Comparison of ENCODE assay signal across 8 cellular contexts in genomic region chr4:148442830-148443549, GRCh38. TPM values are rescaled to one million over a fixed set of nuclear protein-coding genes. Genes with fewer than 3 reads are reported as not detected.
DNase-seq lines count a peak whose midpoint lies in the region; ATAC-seq, FAIRE-seq and TF ChIP-seq lines count a peak whose summit lies in the region.

No MANE protein-coding gene starts in this region.

- no peak overlapping the region; the same call in 1 of the 2 replicates for H3K23ac ChIP-seq in IMR-90 (ENCODE audit: low read depth, low read length)

- H2AK5ac ChIP-seq in IMR-90 (ENCODE audit: low read depth, low read length) = no peak overlapping the region

- in situ Hi-C loops in IMR-90 (cut with MboI; ENCODE audit: low sequenced_read_pairs) = no loop called here
- in situ Hi-C loops in K562 (cut with MboI) = no loop called here

- H2BK20ac ChIP-seq in IMR-90 (ENCODE audit: low read depth, low read length) = no peak overlapping the region

- no peak overlapping the region for H3K18ac ChIP-seq in IMR-90 (ENCODE audit: low read depth, low read length)

- H4K8ac ChIP-seq in IMR-90 (ENCODE audit: low read depth in 2 of 2, low read length in 2 of 2) = no peak overlapping the region

- no peaks in the 10 kb centered on the region for H3K9me3 Mint-ChIP-seq in immature natural killer cell

- H3K9me3 ChIP-seq in IMR-90 (ENCODE audit: control insufficient read depth, insufficient read depth, low read length) (no peaks in the 10 kb centered on the region), K562 (replicated peaks; ENCODE audit: control insufficient read depth, insufficient read depth, low read depth, low read length) (no peaks in the 10 kb centered on the region)

- H3K9me1 ChIP-seq in IMR-90 (ENCODE audit: insufficient read depth, low read length) = no peaks in the 10 kb centered on the region
- H3K9me1 ChIP-seq in K562 (ENCODE audit: control insufficient read depth, insufficient read depth, low read length) = no peaks in the 10 kb centered on the region

- H2AFZ ChIP-seq in IMR-90 (replicated peaks; ENCODE audit: low read length, poor library complexity) (peak overlapping the region; percentile 95), K562 (ENCODE audit: low read depth, low read length) (peak overlapping the region; percentile 96)

- TF ChIP-seq CTCF in AG09309 (IDR thresholded peaks at IDR 0.05; ENCODE audit: control insufficient read depth, insufficient read depth, low read depth, low read length, missing control alignments) (no peak), IMR-90 (conservative IDR thresholded peaks at IDR 0.05; ENCODE audit: low read depth, low read length) (no peak), K562 (IDR thresholded peaks at IDR 0.05 in 2 of 3, conservative IDR thresholded peaks at IDR 0.05 in 1 of 3; ENCODE audit: insufficient read depth in 2 of 3, low read depth in 1 of 3, low read length in 3 of 3) (no peak)

- no peak overlapping the region for H2BK15ac ChIP-seq in IMR-90 (ENCODE audit: low read depth, low read length)

- H4K5ac ChIP-seq in IMR-90 (ENCODE audit: low read depth, low read length) = no peak overlapping the region; the same call in 1 of the 2 replicates

- H3K36me3 ChIP-seq in IMR-90 (ENCODE audit: control insufficient read depth, insufficient read depth, low read length) = no peaks in the 10 kb centered on the region
- H3K36me3 ChIP-seq in K562 (ENCODE audit: control insufficient read depth, insufficient read depth, low read length) = no peaks in the 10 kb centered on the region

- H3K4me2 ChIP-seq in IMR-90 (ENCODE audit: low read depth, low read length) (peak overlapping the region; percentile 79), K562 (ENCODE audit: insufficient read depth, low read length) (peak overlapping the region; percentile 87)

- H3K27me3 Mint-ChIP-seq in immature natural killer cell (ENCODE audit: low read depth in 3 of 3) = peaks cover 13 to 21% (median 21%) of the 10 kb centered on the region in 3 donors

- H3K79me2 ChIP-seq in K562 (ENCODE audit: control insufficient read depth, insufficient read depth, low read length) = no peaks in the 10 kb centered on the region

- TF ChIP-seq RAD21 in IMR-90 (IDR thresholded peaks at IDR 0.05; ENCODE audit: low read length) (no peak), K562 (CRISPR knock-in tag; conservative IDR thresholded peaks at IDR 0.05 in 1 of 2, IDR thresholded peaks at IDR 0.05 in 1 of 2) (no peak)

- H2AK9ac ChIP-seq in IMR-90 (replicated peaks; ENCODE audit: low read depth, low read length, poor library complexity) = peak overlapping the region; percentile 46

- BruUV-seq in IMR-90 (replicated peaks; lab: Mats Ljungman, UMichigan) (no TSS peak), K562 (replicated peaks; lab: Mats Ljungman, UMichigan) (TSS peak; percentile 73)

- no peak overlapping the region for H4K91ac ChIP-seq in IMR-90 (ENCODE audit: insufficient read depth, low read depth, low read length)

- CTCF ChIA-PET in IMR-90 (lab: Yijun Ruan, JAX) = interaction anchor here (0.6 kb wide), 2 partner anchors 275 to 413 kb away, joined by 3 to 7 read pairs; no protein-coding TSS in a partner anchor
- CTCF ChIA-PET in K562 (lab: Yijun Ruan, JAX; ENCODE audit: low intra/inter-chr PET ratio) = no interaction called here

- no peak overlapping the region for H3K56ac ChIP-seq in IMR-90 (ENCODE audit: extremely low read depth, insufficient read depth, low read length)

- H3K9ac ChIP-seq in IMR-90 (ENCODE audit: low read depth, low read length) (peak overlapping the region; percentile 21; the same call in 1 of the 2 replicates), K562 (ENCODE audit: insufficient read depth in 1 of 2, low read depth in 2 of 2, low read length in 2 of 2) (peak overlapping the region; percentile 63 to 93)

- POLR2A ChIA-PET in IMR-90 (lab: Charles Lee; ENCODE audit: unreplicated experiment) = no interaction called here
- POLR2A ChIA-PET in K562 (lab: Yijun Ruan, JAX) = interaction anchor here (0.6 kb wide), 1 partner anchor 1497 kb away, joined by 3 read pairs; the partner anchor contains the start of gene TTC29

- no peak overlapping the region for H2BK5ac ChIP-seq in IMR-90 (ENCODE audit: low read depth, low read length, poor library complexity, severe bottlenecking)

- no peak for TF ChIP-seq EP300 in K562 (IDR thresholded peaks at IDR 0.05; ENCODE audit: low read length)

- ATAC-seq in GM18909 (IDR thresholded peaks at IDR 0.05; ENCODE audit: poor library complexity, unreplicated experiment) (peak; percentile 20), IMR-90 (ENCODE audit: low read depth) (no peak), K562 (peak; percentile 9), GM18868 (IDR thresholded peaks at IDR 0.05; ENCODE audit: unreplicated experiment) (no peak)

- TF ChIP-seq POLR2A in IMR-90 (IDR thresholded peaks at IDR 0.05; ENCODE audit: low read depth, low read length) (no peak), K562 (conservative IDR thresholded peaks at IDR 0.05) (no peak)

- peak overlapping the region; percentile 86 to 97 (median 92) for H3K27ac Mint-ChIP-seq in immature natural killer cell

- no peak for DNase-seq in AG09309 (ENCODE audit: low read depth)
- DNase-seq in IMR-90 = no peak
- no peak for DNase-seq in K562 (ENCODE audit: extremely low read depth in 1 of 4, low spot score in 3 of 4)
- DNase-seq in immature natural killer cell = no peak
- peak; percentile 13 for DNase-seq in stimulated activated naive CD4-positive, alpha-beta T cell treated with Interleukin-2 at 50 U/mL for 16 hours (lab: John Stamatoyannopoulos, UW)
- DNase-seq in NCI-H748 (lab: John Stamatoyannopoulos, UW; ENCODE audit: unreplicated experiment) = no peak

- dilution Hi-C loops in IMR-90 (cut with HindIII; ENCODE audit: low sequenced_read_pairs, unreplicated experiment) = no loop called here

- H3K4ac ChIP-seq in IMR-90 (ENCODE audit: low read depth, low read length) = peak overlapping the region; percentile 80

- H3K27me3 ChIP-seq in IMR-90 (ENCODE audit: control insufficient read depth, insufficient read depth, low read length) = peaks cover 38% of the 10 kb centered on the region
- peaks cover 0 to 8% of the 10 kb centered on the region in 2 experiments; a peak in 1 of 5 replicates for H3K27me3 ChIP-seq in K562 (ENCODE audit: control insufficient read depth in 2 of 2, insufficient read depth in 2 of 2, low read length in 2 of 2)

- H3K79me1 ChIP-seq in IMR-90 (ENCODE audit: low read depth in 1 of 2, low read length in 2 of 2) = no peaks in the 10 kb centered on the region

- no peak for FAIRE-seq in K562 (lab: Jason Lieb, UNC)

- H3K14ac ChIP-seq in IMR-90 (replicated peaks; ENCODE audit: low read depth, low read length) = no peak overlapping the region

- WGBS in IMR-90 (ENCODE audit: extremely low coverage in 2 of 2, insufficient read length in 1 of 2), 2 experiments = no CpG with 5 or more reads among the region's 31 CpGs
- WGBS in K562 (ENCODE audit: insufficient coverage, low coverage, missing lambda C conversion rate) = 2% methylated on average over 24 of the region's 31 CpGs

- H3K4me3 Mint-ChIP-seq in immature natural killer cell = peak overlapping the region; percentile 93 to 98 (median 97)

- H3K4me1 ChIP-seq in IMR-90 (ENCODE audit: control insufficient read depth, insufficient read depth, low read length) (no peaks in the 10 kb centered on the region), K562 (replicated peaks in 1 of 2; ENCODE audit: control insufficient read depth in 2 of 2, insufficient read depth in 2 of 2, low read length in 2 of 2) (peaks cover 0 to 34% of the 10 kb centered on the region in 2 experiments; a peak in 2 of 5 replicates)

- peaks cover 20 to 34% of the 10 kb centered on the region in 2 donors for H3K4me1 Mint-ChIP-seq in immature natural killer cell

- H3K4me3 ChIP-seq in AG09309 (ENCODE audit: control insufficient read depth, low read depth, low read length) = peak overlapping the region; percentile 90
- H3K4me3 ChIP-seq in IMR-90 (ENCODE audit: insufficient read depth, low read depth, low read length) = peak overlapping the region; percentile 50
- peak overlapping the region; percentile 71 for H3K4me3 ChIP-seq in K562

- H4K20me1 ChIP-seq in IMR-90 (ENCODE audit: insufficient read depth, low read length) = no peaks in the 10 kb centered on the region
- H4K20me1 ChIP-seq in K562 (replicated peaks; ENCODE audit: control insufficient read depth, insufficient read depth, low read length) = no peaks in the 10 kb centered on the region

- intact Hi-C loops in IMR-90 (cut with micrococcal nuclease) (loop anchor here (1.0 to 5.0 kb wide), 3 partner anchors 459 to 819 kb away; no protein-coding TSS in a partner anchor), K562 (cut with micrococcal nuclease) (no loop called here)

- H3K36me3 Mint-ChIP-seq in immature natural killer cell = no peaks in the 10 kb centered on the region

- H3K27ac ChIP-seq in IMR-90 (ENCODE audit: insufficient read depth, low read length) (no peak overlapping the region), K562 (ENCODE audit: extremely low read depth, low read depth, low read length) (peak overlapping the region; percentile 36; the same call in 2 of the 3 replicates)

- H2BK120ac ChIP-seq in IMR-90 (ENCODE audit: low read depth, low read length) = no peak overlapping the region

RNA-seq across cellular contexts. Expression of gene NR3C2, which starts 0.8 kb away (rescaled TPM):
- total RNA-seq in IMR-90 (2012; rRNA removed) = 1.9 and 2.3 TPM in 2 replicates
- 0.90 and 1.1 TPM in 2 replicates for polyA plus RNA-seq in IMR-90 (2012; rRNA removed)
- 0.30 and 0.43 TPM in 2 replicates for polyA plus RNA-seq in IMR-90 (2012; cell fraction: cytosol; rRNA removed)
- 0.24 and 1.3 TPM in 2 replicates for polyA plus RNA-seq in IMR-90 (2012; cell fraction: nucleus; rRNA removed; ENCODE audit: low replicate concordance)
- 0.62 and 1.2 TPM in 2 replicates for total RNA-seq in K562 (2011; cell fraction: chromatin; rRNA removed; ENCODE audit: low replicate concordance)
- total RNA-seq in K562 (2011; cell fraction: nucleolus; rRNA removed) = 0.17 and 0.66 TPM in 2 replicates
- total RNA-seq in K562 (2011; cell fraction: nucleoplasm; rRNA removed) = 0.46 and 0.73 TPM in 2 replicates
- 0.05 and 0.16 TPM in 2 replicates for total RNA-seq in K562 (2014; rRNA removed)
- 0.03 and 0.18 TPM in 2 replicates for total RNA-seq in K562 (2014; rRNA removed; fragmentation: Illumina TruSeq; extraction: Trizol)
- 0.15 and 0.18 TPM in 2 replicates for total RNA-seq in K562 (2015; rRNA removed; fragmentation: Illumina TruSeq; extraction: Trizol)
- 0.13 and 0.16 TPM in 2 replicates for total RNA-seq in K562 (2021)
- 0.14 and 0.28 TPM in 2 replicates for polyA plus RNA-seq in K562 (2011; rRNA removed)
- polyA plus RNA-seq in K562 (2011; cell fraction: cytosol; rRNA removed) = 0.03 and 0.21 TPM in 2 replicates
- polyA plus RNA-seq in K562 (2011; cell fraction: nucleus; rRNA removed) = 0.26 and 0.51 TPM in 2 replicates
- polyA plus RNA-seq in K562 (2012) = 0.07 and 0.24 TPM in 2 replicates
- polyA plus RNA-seq in K562 (2014; fragmentation: Illumina TruSeq; extraction: Trizol) = 0.06 and 0.16 TPM in 2 replicates
- under 1 TPM in 1 of 2 experiments, not detected in 1; 0.01 TPM for polyA plus RNA-seq in K562 (2014; fragmentation: Nextera tagmentation; extraction: Ambion mirVana)
- polyA plus RNA-seq in K562 (2014; rRNA removed) = 0.51 TPM in 1 of 2 replicates, not detected in the other
- polyA minus RNA-seq in K562 (2011; rRNA and poly(A)+ RNA removed) = 0.54 and 0.63 TPM in 2 replicates
- polyA minus RNA-seq in K562 (2011; cell fraction: cytosol; rRNA and poly(A)+ RNA removed) = not detected in 2 replicates
- polyA minus RNA-seq in K562 (2011; cell fraction: nucleus; rRNA and poly(A)+ RNA removed) = 0.67 and 2.1 TPM in 2 replicates
- polyA plus RNA-seq in immature natural killer cell = 1 to 10 TPM; 1.0 to 1.2 (median 1.1) TPM

Comparison
In these comparisons a context has a peak if more than half of its experiments do, and no peak if none do; other contexts are left out.
1. ATAC-seq: peak in GM18909 (single experiment) and K562 (single experiment); none in IMR-90 (single experiment) and GM18868 (single experiment).
2. Peak in every context shown above with its lines, with median percentiles within 50 percentile points of each other: H3K4me3 ChIP-seq.